ENCODE assay signal across 9 cellular contexts in the genomic region with DNA sequence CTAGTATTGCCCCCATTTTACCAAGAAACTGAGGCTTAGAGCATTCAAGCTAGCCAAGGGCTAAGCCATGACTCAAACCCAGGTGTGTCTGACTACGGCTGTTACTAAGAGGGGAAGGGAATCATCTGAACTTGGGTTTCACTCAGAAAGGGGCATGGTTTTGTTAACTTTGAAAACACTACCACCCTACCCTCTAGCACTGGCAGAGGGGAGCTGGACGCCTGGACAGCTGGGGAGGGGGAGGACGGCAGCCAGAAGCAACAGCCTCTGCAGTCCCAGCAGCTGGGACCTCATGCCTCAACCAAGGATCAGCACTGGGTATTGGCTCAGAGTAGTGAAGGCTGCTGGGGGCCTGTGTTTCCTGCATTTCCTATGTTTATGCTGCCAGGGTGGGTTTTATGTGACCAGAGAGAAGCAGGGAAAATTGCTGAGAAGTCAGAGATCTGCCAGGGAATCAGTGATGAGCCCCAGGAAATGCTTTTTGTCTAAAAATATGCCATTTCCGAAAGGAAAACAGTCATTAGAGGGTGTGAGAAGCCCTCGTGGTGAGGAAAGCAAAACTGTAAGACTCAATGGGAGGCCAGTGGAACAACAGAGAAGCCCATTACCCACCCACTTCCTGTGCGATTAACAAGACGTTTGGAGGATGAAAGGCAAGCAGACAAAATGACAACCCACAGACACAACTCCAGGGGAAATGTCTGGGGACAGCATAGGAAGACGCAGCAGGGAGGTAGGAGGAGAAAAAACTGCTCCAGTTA. TPM values are rescaled to one million over a fixed set of nuclear protein-coding genes. Genes with fewer than 3 reads are reported as not detected.
DNase-seq lines count a peak whose midpoint lies in the region; TF ChIP-seq lines count a peak whose summit lies in the region.
"Had no signal": no experiment of that assay in that cellular context is flagged by ENCODE, and none has a peak within 500 bp of the region (broad histone marks: within the 10 kb centered on the region; RNA-seq: fewer than 3 reads in every experiment).

No MANE protein-coding gene starts in this region.

- no peaks in the 10 kb centered on the region for H3K36me3 Mint-ChIP-seq in osteocyte (ENCODE audit: unreplicated experiment)

- peak; percentile 92 for DNase-seq in NCI-H69 (lab: John Stamatoyannopoulos, UW)
- no peak for DNase-seq in adipocyte (ENCODE audit: low read depth)
- DNase-seq in osteocyte (ENCODE audit: extremely low spot score, unreplicated experiment), result no peak
- DNase-seq in NCI-H524 treated with DMSO at 0.1 percent for 48 hours (lab: John Stamatoyannopoulos, UW), result no peak
- DNase-seq in dedifferentiated amniotic fluid mesenchymal stem cell (ENCODE audit: extremely low spot score), result no peak
- no peak for DNase-seq in superior temporal gyrus (ENCODE audit: extremely low spot score)
- DNase-seq in GM10266 (ENCODE audit: extremely low spot score), result no peak
- DNase-seq: right cardiac atrium had no signal

- H3K4me3 ChIP-seq in GM12875 (ENCODE audit: low read depth, low read length), result peak overlapping the region; percentile 31
- no peak overlapping the region for H3K4me3 ChIP-seq in adipocyte (ENCODE audit: low read length)

- peaks cover 72% of the 10 kb centered on the region for H3K4me1 ChIP-seq in adipocyte (ENCODE audit: control insufficient read depth, insufficient read depth, low read length)

- no peaks in the 10 kb centered on the region for H3K27me3 Mint-ChIP-seq in osteocyte (ENCODE audit: unreplicated experiment)

- TF ChIP-seq CTCF in GM12875 (IDR thresholded peaks at IDR 0.05; ENCODE audit: borderline replicate concordance, insufficient read depth, low read depth, low read length) (no peak), osteocyte (IDR thresholded peaks at IDR 0.05) (no peak), GM10266 (IDR thresholded peaks at IDR 0.05; ENCODE audit: control insufficient read depth, insufficient read depth, low read depth, missing control alignments) (no peak)

- peak overlapping the region; percentile 32 for H3K9ac ChIP-seq in adipocyte (ENCODE audit: low read length)

- H3K9me3 Mint-ChIP-seq in osteocyte (ENCODE audit: unreplicated experiment), result no peaks in the 10 kb centered on the region

- H3K27ac Mint-ChIP-seq in osteocyte (ENCODE audit: unreplicated experiment), result peak overlapping the region; percentile 79

- H3K4me3 Mint-ChIP-seq in osteocyte (ENCODE audit: unreplicated experiment), result no peak overlapping the region

- H3K27me3 ChIP-seq in adipocyte (replicated peaks; ENCODE audit: control insufficient read depth, insufficient read depth, low read length), result no peaks in the 10 kb centered on the region

- peaks cover 46% of the 10 kb centered on the region for H3K4me1 Mint-ChIP-seq in osteocyte (ENCODE audit: unreplicated experiment)

- no peaks in the 10 kb centered on the region for H3K9me3 ChIP-seq in adipocyte (ENCODE audit: control insufficient read depth, low read length)

- no peaks in the 10 kb centered on the region for H3K36me3 ChIP-seq in adipocyte (ENCODE audit: control insufficient read depth, insufficient read depth, low read length, severe bottlenecking)

RNA-seq across cellular contexts. Expression of gene LIPC, which starts 41.2 kb away (rescaled TPM):
- not detected in 2 replicates for total RNA-seq in osteocyte
